Comparison of ENCODE assay signal across 8 cellular contexts in genomic region chr7:31443457-31443856, GRCh38.
DNase-seq lines count a peak whose midpoint lies in the region; ATAC-seq and TF ChIP-seq lines count a peak whose summit lies in the region.

No MANE protein-coding gene starts in this region.

- H2BK5ac ChIP-seq in mesenchymal stem cell (ENCODE audit: low read depth, low read length, poor library complexity, severe bottlenecking): no peak overlapping the region

- H2BK120ac ChIP-seq in mesenchymal stem cell (ENCODE audit: low read depth, low read length): no peak overlapping the region

- H3K27me3 ChIP-seq in NT2/D1 (ENCODE audit: insufficient read depth, insufficient read length) (no peaks in the 10 kb centered on the region), mesenchymal stem cell (ENCODE audit: control insufficient read depth in 1 of 2, insufficient read depth in 1 of 2, low read length in 2 of 2) (peaks cover 12 to 33% of the 10 kb centered on the region in 2 experiments)

- H3K4me1 ChIP-seq in NT2/D1 (ENCODE audit: insufficient read depth, insufficient read length) (no peaks in the 10 kb centered on the region), mesenchymal stem cell (ENCODE audit: control insufficient read depth, insufficient read depth, low read depth, low read length) (no peaks in the 10 kb centered on the region)

- no peaks in the 10 kb centered on the region for H3K27me3 Mint-ChIP-seq in activated T-helper 1 cell treated with anti-CD3 and anti-CD28 coated beads, Interleukin-12 subunit alpha, Interleukin-12 subunit beta, Interleukin-2, Interleukin-4 antibody, amounts not matched to agents 30 ng/mL and 10 ng/mL and 1 ng/mL, durations not matched to agents 14 hours and 24 hours and 36 hours (ENCODE audit: insufficient read depth)

- H3K4me1 Mint-ChIP-seq in activated T-helper 1 cell treated with anti-CD3 and anti-CD28 coated beads, Interleukin-12 subunit alpha, Interleukin-12 subunit beta, Interleukin-2, Interleukin-4 antibody, amounts not matched to agents 30 ng/mL and 10 ng/mL and 1 ng/mL, durations not matched to agents 14 hours and 24 hours and 36 hours (ENCODE audit: low read depth): no peaks in the 10 kb centered on the region

- no peak overlapping the region for H3K4me3 ChIP-seq in Jurkat, Clone E6-1 (ENCODE audit: low read length)
- H3K4me3 ChIP-seq in NT2/D1 (ENCODE audit: insufficient read length, low read depth) (no peak overlapping the region), coronary artery (no peak overlapping the region), mesenchymal stem cell (ENCODE audit: insufficient read depth in 1 of 2, low read depth in 1 of 2, low read length in 2 of 2) (no peak overlapping the region)

- H3K9ac ChIP-seq in NT2/D1 (ENCODE audit: insufficient read length, low read depth): no peak overlapping the region
- H3K9ac ChIP-seq in mesenchymal stem cell (ENCODE audit: low read length): no peak overlapping the region

- H4K91ac ChIP-seq in mesenchymal stem cell (ENCODE audit: low read length): no peak overlapping the region

- no peak overlapping the region for H2BK12ac ChIP-seq in mesenchymal stem cell (ENCODE audit: low read length in 2 of 2)

- peak; percentile 87 for ATAC-seq in GM21723 (IDR thresholded peaks at IDR 0.05; ENCODE audit: unreplicated experiment)

- H3K27ac Mint-ChIP-seq in activated T-helper 1 cell treated with anti-CD3 and anti-CD28 coated beads, Interleukin-12 subunit alpha, Interleukin-12 subunit beta, Interleukin-2, Interleukin-4 antibody, amounts not matched to agents 30 ng/mL and 10 ng/mL and 1 ng/mL, durations not matched to agents 14 hours and 24 hours and 36 hours: no peak overlapping the region

- no peaks in the 10 kb centered on the region for H3K36me3 Mint-ChIP-seq in activated T-helper 1 cell treated with anti-CD3 and anti-CD28 coated beads, Interleukin-12 subunit alpha, Interleukin-12 subunit beta, Interleukin-2, Interleukin-4 antibody, amounts not matched to agents 30 ng/mL and 10 ng/mL and 1 ng/mL, durations not matched to agents 14 hours and 24 hours and 36 hours (ENCODE audit: low read depth)

- no peak overlapping the region for H2BK15ac ChIP-seq in mesenchymal stem cell (ENCODE audit: low read depth, poor library complexity, severe bottlenecking)

- H3K79me1 ChIP-seq in mesenchymal stem cell (replicated peaks; ENCODE audit: low read length, poor library complexity, severe bottlenecking): no peaks in the 10 kb centered on the region

- H3K36me3 ChIP-seq in NT2/D1 (ENCODE audit: insufficient read depth, insufficient read length, low read length) (no peaks in the 10 kb centered on the region), mesenchymal stem cell (ENCODE audit: control insufficient read depth in 1 of 2, insufficient read depth in 2 of 2, low read depth in 1 of 2, low read length in 2 of 2) (no peaks in the 10 kb centered on the region)

- no peaks in the 10 kb centered on the region for H3K9me3 Mint-ChIP-seq in activated T-helper 1 cell treated with anti-CD3 and anti-CD28 coated beads, Interleukin-12 subunit alpha, Interleukin-12 subunit beta, Interleukin-2, Interleukin-4 antibody, amounts not matched to agents 30 ng/mL and 10 ng/mL and 1 ng/mL, durations not matched to agents 14 hours and 24 hours and 36 hours

- H3K27ac ChIP-seq in coronary artery (no peak overlapping the region), mesenchymal stem cell (ENCODE audit: low read length, poor library complexity, severe bottlenecking) (no peak overlapping the region)

- H4K8ac ChIP-seq in mesenchymal stem cell (ENCODE audit: low read length): no peak overlapping the region

- peak; percentile 75 for DNase-seq in ELR (ENCODE audit: low read depth)
- DNase-seq in Jurkat, Clone E6-1 (ENCODE audit: low read depth, low spot score): peak; percentile 40
- peak; percentile 54 for DNase-seq in NT2/D1 (ENCODE audit: low read depth, low spot score)
- DNase-seq in coronary artery (ENCODE audit: low spot score): no peak
- DNase-seq in mesenchymal stem cell: peak; percentile 44
- DNase-seq in activated T-helper 1 cell treated with anti-CD3 and anti-CD28 coated beads, Interleukin-12 subunit alpha, Interleukin-12 subunit beta, Interleukin-2, Interleukin-4 antibody, amounts not matched to agents 30 ng/mL and 10 ng/mL and 1 ng/mL, durations not matched to agents 14 hours and 24 hours and 36 hours (ENCODE audit: low spot score): no peak
- no peak for DNase-seq in activated CD4-positive, alpha-beta T cell treated with anti-CD3 and anti-CD28 coated beads, Interleukin-2, amount 50 U/mL, for 4 hours

- H3K18ac ChIP-seq in mesenchymal stem cell (ENCODE audit: low read depth in 1 of 2, low read length in 2 of 2): no peak overlapping the region

- WGBS in mesenchymal stem cell: 0% methylated on average over 1 of the region's 1 CpG

- no peak overlapping the region for H3K4ac ChIP-seq in mesenchymal stem cell (ENCODE audit: low read depth in 1 of 2, low read length in 2 of 2)

- peak; percentile 54 for TF ChIP-seq CTCF in coronary artery (IDR thresholded peaks at IDR 0.05)

- no peak overlapping the region for H2AFZ ChIP-seq in mesenchymal stem cell (ENCODE audit: low read depth, low read length)

- no peak overlapping the region for H3K4me2 ChIP-seq in mesenchymal stem cell (ENCODE audit: low read length, poor library complexity, severe bottlenecking)

- H3K14ac ChIP-seq in mesenchymal stem cell (ENCODE audit: low read length in 2 of 2): no peak overlapping the region

- no peak overlapping the region for H3K23ac ChIP-seq in mesenchymal stem cell (ENCODE audit: low read length in 2 of 2)

- no peak overlapping the region for H3K4me3 Mint-ChIP-seq in activated T-helper 1 cell treated with anti-CD3 and anti-CD28 coated beads, Interleukin-12 subunit alpha, Interleukin-12 subunit beta, Interleukin-2, Interleukin-4 antibody, amounts not matched to agents 30 ng/mL and 10 ng/mL and 1 ng/mL, durations not matched to agents 14 hours and 24 hours and 36 hours

- peaks cover 7% of the 10 kb centered on the region; the same call in 1 of the 2 replicates for H3K9me3 ChIP-seq in NT2/D1 (ENCODE audit: insufficient read depth, low read length)
- no peaks in the 10 kb centered on the region for H3K9me3 ChIP-seq in mesenchymal stem cell (ENCODE audit: control insufficient read depth, low read length)

- no peak overlapping the region for H2AK5ac ChIP-seq in mesenchymal stem cell (ENCODE audit: low read length, severe bottlenecking)

- intact Hi-C loops in activated T-helper 1 cell treated with anti-CD3 and anti-CD28 coated beads, Interleukin-12 subunit alpha, Interleukin-12 subunit beta, Interleukin-2, Interleukin-4 antibody, amounts not matched to agents 30 ng/mL and 10 ng/mL and 1 ng/mL, durations not matched to agents 14 hours and 24 hours and 36 hours (cut with micrococcal nuclease): loop anchor here (1.0 kb wide), 2 partner anchors 45 to 309 kb away; no protein-coding TSS in a partner anchor

Comparison
In these comparisons a context has a peak if more than half of its experiments do, and no peak if none do; other contexts are left out.
1. DNase-seq: peak in ELR (single experiment), Jurkat, Clone E6-1 (single experiment), NT2/D1 (single experiment) and mesenchymal stem cell (single experiment); none in coronary artery (single experiment), activated T-helper 1 cell treated with anti-CD3 and anti-CD28 coated beads, Interleukin-12 subunit alpha, Interleukin-12 subunit beta, Interleukin-2, Interleukin-4 antibody, amounts not matched to agents 30 ng/mL and 10 ng/mL and 1 ng/mL, durations not matched to agents 14 hours and 24 hours and 36 hours (single experiment) and activated CD4-positive, alpha-beta T cell treated with anti-CD3 and anti-CD28 coated beads, Interleukin-2, amount 50 U/mL, for 4 hours (0 of 2).